7 cellular contexts compared by ENCODE assay signal in the genomic region with DNA sequence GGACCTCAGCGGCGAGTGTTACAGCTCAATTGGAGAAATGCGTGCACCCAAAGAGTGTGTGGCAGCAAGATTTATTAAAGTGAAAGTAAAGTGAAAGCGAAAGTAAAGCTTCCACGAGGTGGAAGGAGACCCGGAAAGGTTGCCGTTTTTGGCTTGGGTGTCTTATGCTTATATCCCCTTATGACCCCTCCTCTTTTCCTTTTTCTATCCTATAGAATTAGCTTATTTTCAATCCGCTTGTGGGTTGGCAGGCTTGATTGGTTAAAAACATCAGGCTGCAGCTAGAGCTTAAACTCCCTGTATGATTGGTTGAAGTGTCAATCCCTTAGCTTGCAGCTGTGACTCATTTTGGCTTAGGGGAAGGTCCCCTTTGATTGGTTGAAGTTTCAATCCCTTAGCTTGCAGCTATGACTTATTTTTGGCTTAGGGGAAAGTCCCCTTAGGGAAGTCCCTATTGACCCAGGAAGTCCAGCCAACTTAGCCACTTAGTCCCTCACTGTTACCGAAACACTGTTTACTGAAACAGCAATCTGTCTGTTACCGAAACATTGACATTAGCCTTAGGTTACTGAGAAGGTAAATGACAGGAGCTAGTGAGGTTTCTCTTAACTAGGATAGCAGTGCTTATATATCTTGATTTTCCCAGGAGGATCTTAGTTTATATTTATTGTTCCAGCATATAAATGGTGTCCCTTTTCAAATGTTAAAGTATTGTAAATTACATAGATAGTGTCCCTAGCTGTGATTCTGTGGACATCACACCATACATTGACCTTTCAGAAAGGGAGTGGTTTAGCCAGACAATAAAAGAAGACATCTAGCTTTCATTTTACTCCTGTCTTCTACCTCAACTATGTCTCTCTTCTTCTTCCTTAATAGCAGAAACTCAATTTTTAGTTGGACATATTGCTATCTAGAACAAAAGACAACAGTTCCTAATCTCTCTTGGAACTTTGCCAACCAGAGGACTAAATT.
A peak's percentile ranks its signal among the peaks of the same experiment; 100 is the strongest.
DNase-seq lines count a peak whose midpoint lies in the region; ATAC-seq and TF ChIP-seq lines count a peak whose summit lies in the region.

No MANE protein-coding gene starts in this region.

- peak overlapping the region in 2 of 4 donors; percentile 21 to 23 for H3K27ac ChIP-seq in esophagus muscularis mucosa (replicated peaks in 1 of 4)

- intact Hi-C loops in esophagus muscularis mucosa (cut with DNase I) = no loop called here

- peaks cover 15% of the 10 kb centered on the region for H3K4me1 Mint-ChIP-seq in activated CD4-positive, alpha-beta T cell treated with anti-CD3 and anti-CD28 coated beads, Interleukin-2, amount 10 ng/mL, durations not matched to agents 7 days and 5 days

- ATAC-seq in GM18502 (IDR thresholded peaks at IDR 0.05; ENCODE audit: poor library complexity, unreplicated experiment) = peak; percentile 82
- ATAC-seq in HG02571 (IDR thresholded peaks at IDR 0.05; ENCODE audit: unreplicated experiment) = peak; percentile 96

- no peaks in the 10 kb centered on the region for H3K4me1 ChIP-seq in esophagus muscularis mucosa

- peaks cover 3% of the 10 kb centered on the region for H3K9me3 Mint-ChIP-seq in activated CD4-positive, alpha-beta T cell treated with anti-CD3 and anti-CD28 coated beads, Interleukin-2, amount 10 ng/mL, durations not matched to agents 7 days and 5 days

- H3K27me3 ChIP-seq in esophagus muscularis mucosa = no peaks in the 10 kb centered on the region

- WGBS in esophagus muscularis mucosa = 64% methylated on average over 10 of the region's 10 CpGs

- CTCF ChIA-PET in activated CD4-positive, alpha-beta T cell treated with anti-CD3 and anti-CD28 coated beads, Interleukin-2, amount 10 ng/mL, durations not matched to agents 7 days and 5 days (lab: Charles Lee) = no interaction called here

- H3K36me3 Mint-ChIP-seq in activated CD4-positive, alpha-beta T cell treated with anti-CD3 and anti-CD28 coated beads, Interleukin-2, amount 10 ng/mL, durations not matched to agents 7 days and 5 days (ENCODE audit: low read depth) = peaks cover 2% of the 10 kb centered on the region

- DNase-seq in NCI-H1092 (lab: John Stamatoyannopoulos, UW) (peak; percentile 20), esophagus muscularis mucosa (ENCODE audit: extremely low spot score) (no peak), renal cortical epithelial cell (ENCODE audit: low read depth) (peak; percentile 79), cerebellum (ENCODE audit: low spot score) (no peak)
- peak; percentile 51 for DNase-seq in activated CD4-positive, alpha-beta T cell treated with anti-CD3 and anti-CD28 coated beads, Interleukin-2, amount 10 ng/mL, durations not matched to agents 7 days and 5 days

- TF ChIP-seq CTCF in esophagus muscularis mucosa (IDR thresholded peaks at IDR 0.05) = no peak

- peak overlapping the region; percentile 40 to 55 (median 47) for H3K4me3 ChIP-seq in esophagus muscularis mucosa

- no peak for TF ChIP-seq EP300 in esophagus muscularis mucosa (IDR thresholded peaks at IDR 0.05)

- no peak for TF ChIP-seq POLR2A in esophagus muscularis mucosa (IDR thresholded peaks at IDR 0.05; ENCODE audit: low read depth)

- peak overlapping the region; percentile 92 for H3K27ac Mint-ChIP-seq in activated CD4-positive, alpha-beta T cell treated with anti-CD3 and anti-CD28 coated beads, Interleukin-2, amount 10 ng/mL, durations not matched to agents 7 days and 5 days

- H3K36me3 ChIP-seq in esophagus muscularis mucosa = no peaks in the 10 kb centered on the region

- H3K4me3 Mint-ChIP-seq in activated CD4-positive, alpha-beta T cell treated with anti-CD3 and anti-CD28 coated beads, Interleukin-2, amount 10 ng/mL, durations not matched to agents 7 days and 5 days = peak overlapping the region; percentile 53

- no peaks in the 10 kb centered on the region for H3K9me3 ChIP-seq in esophagus muscularis mucosa

- POLR2A ChIA-PET in activated CD4-positive, alpha-beta T cell treated with anti-CD3 and anti-CD28 coated beads, Interleukin-2, amount 10 ng/mL, durations not matched to agents 7 days and 5 days (lab: Charles Lee) = no interaction called here

- H3K27me3 Mint-ChIP-seq in activated CD4-positive, alpha-beta T cell treated with anti-CD3 and anti-CD28 coated beads, Interleukin-2, amount 10 ng/mL, durations not matched to agents 7 days and 5 days = no peaks in the 10 kb centered on the region

Comparison
In these comparisons a context has a peak if more than half of its experiments do, and no peak if none do; other contexts are left out.
1. DNase-seq: peak in NCI-H1092 (single experiment), activated CD4-positive, alpha-beta T cell treated with anti-CD3 and anti-CD28 coated beads, Interleukin-2, amount 10 ng/mL, durations not matched to agents 7 days and 5 days (single experiment) and renal cortical epithelial cell (single experiment); none in esophagus muscularis mucosa (single experiment) and cerebellum (single experiment).